23 cellular contexts compared by ENCODE assay signal in genomic region chr15:101388046-101388445, GRCh38.
"Had no signal": no experiment of that assay in that cellular context is flagged by ENCODE, and none has a peak within 500 bp of the region (broad histone marks: within the 10 kb centered on the region; RNA-seq: fewer than 3 reads in every experiment).

No MANE protein-coding gene starts in this region.

- ATAC-seq: esophagus mucosa, foreskin keratinocyte, gastrocnemius medialis, heart right ventricle, left cardiac atrium, left lung, left ventricle myocardium superior, lower lobe of right lung, mucosa of descending colon had no signal

- DNase-seq: dermis blood vessel endothelial cell; dorsolateral prefrontal cortex; effector CD4-positive, alpha-beta T cell; effector memory CD4-positive, alpha-beta T cell; erythroblast; esophagus squamous epithelium; foreskin keratinocyte; gastrocnemius medialis; glutamatergic neuron; heart right ventricle; hippocampal formation; left cardiac atrium; left ventricle myocardium superior; lower lobe of right lung; mesenchymal stem cell; mucosa of descending colon; naive B cell had no signal

- FAIRE-seq: colon, endothelial cell of umbilical vein, islet of Langerhans, keratinocyte had no signal
